In the genomic region with DNA sequence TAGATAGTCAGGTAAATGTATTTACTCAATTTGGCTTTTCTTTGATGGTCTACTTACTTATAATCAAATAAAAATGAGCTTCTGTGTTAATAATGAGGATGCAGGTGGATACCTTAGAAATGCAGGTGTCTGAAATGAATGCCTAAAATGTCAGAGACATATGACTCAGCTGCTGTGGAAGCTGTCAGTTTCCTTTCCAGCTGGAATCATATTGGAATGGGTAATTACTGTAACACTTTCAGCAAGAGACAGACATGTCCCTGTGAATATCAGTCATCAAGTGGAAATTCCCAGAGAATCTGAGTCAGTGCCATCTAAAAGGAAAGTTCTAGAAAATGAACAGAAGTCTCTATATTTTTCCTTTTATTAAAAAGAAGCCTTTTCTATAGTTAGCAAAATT, we compare ENCODE assay signal across 16 cellular contexts.
"Had no signal": no experiment of that assay in that cellular context is flagged by ENCODE, and none has a peak within 500 bp of the region (broad histone marks: within the 10 kb centered on the region; RNA-seq: fewer than 3 reads in every experiment).

No MANE protein-coding gene starts in this region.

- DNase-seq: activated CD4-positive, alpha-beta memory T cell treated with anti-CD3 and anti-CD28 coated beads for 36 hours; activated effector memory CD4-positive, alpha-beta T cell treated with anti-CD3 and anti-CD28 coated beads, Interleukin-2, amount 50 U/mL, for 16 hours; activated naive CD8-positive, alpha-beta T cell treated with anti-CD3 and anti-CD28 coated beads for 36 hours; activated T-cell treated with anti-CD3 and anti-CD28 coated beads, Interleukin-2, amount 50 U/mL, for 4 hours; anterior cingulate cortex; central memory CD4-positive, alpha-beta T cell; effector CD4-positive, alpha-beta T cell; naive thymus-derived CD4-positive, alpha-beta T cell; posterior cingulate gyrus; right cardiac atrium; small intestine; T-helper 9 cell had no signal

- H3K36me3 ChIP-seq: neutrophil, tibial nerve had no signal

- H3K9me3 ChIP-seq: neutrophil, tibial nerve had no signal

- H3K4me1 ChIP-seq: tibial nerve had no signal

- H3K4me3 ChIP-seq: coronary artery, tibial nerve had no signal

- H3K27ac ChIP-seq: coronary artery, neutrophil, tibial nerve had no signal

- FAIRE-seq: endothelial cell of umbilical vein, small intestine had no signal
